Comparison of ENCODE assay signal across 8 cellular contexts in genomic region chr5:58891072-58891970, GRCh38.
DNase-seq lines count a peak whose midpoint lies in the region; ATAC-seq and TF ChIP-seq lines count a peak whose summit lies in the region.

No MANE protein-coding gene starts in this region.

- TF ChIP-seq CTCF in A673 (conservative IDR thresholded peaks at IDR 0.05; ENCODE audit: low read depth, low read length): peak; percentile 88
- TF ChIP-seq CTCF in LNCAP (IDR thresholded peaks at IDR 0.05): peak; percentile 96
- peak; percentile 68 for TF ChIP-seq CTCF in psoas muscle (IDR thresholded peaks at IDR 0.05)
- peak; percentile 27 to 63 (median 39) for TF ChIP-seq CTCF in vagina (IDR thresholded peaks at IDR 0.05)

- 15 to 20% (median 15%) methylated on average over 18 of the region's 18 CpGs for WGBS in psoas muscle, 3 donors

- H3K9me3 ChIP-seq in A673 (ENCODE audit: low read depth, low read length, poor library complexity, severe bottlenecking) (no peaks in the 10 kb centered on the region), adipocyte (ENCODE audit: control insufficient read depth, low read length) (no peaks in the 10 kb centered on the region), psoas muscle (no peaks in the 10 kb centered on the region), vagina (no peaks in the 10 kb centered on the region)

- POLR2A ChIA-PET in A673 (lab: Charles Lee; ENCODE audit: low non-redundant PET): no interaction called here

- H3K4me3 ChIP-seq in A673 (ENCODE audit: low read depth, low read length, poor library complexity, severe bottlenecking): peak overlapping the region; percentile 14
- H3K4me3 ChIP-seq in adipocyte (ENCODE audit: low read length): peak overlapping the region; percentile 64
- H3K4me3 ChIP-seq in psoas muscle: no peak overlapping the region
- H3K4me3 ChIP-seq in vagina: no peak overlapping the region

- H3K9ac ChIP-seq in adipocyte (ENCODE audit: low read length): peak overlapping the region; percentile 60

- no TSS peak for BruUV-seq in A673 (replicated peaks; lab: Mats Ljungman, UMichigan)

- intact Hi-C loops in A673 (cut with micrococcal nuclease; ENCODE audit: unreplicated experiment) (loop anchor here (1.0 to 2.0 kb wide), 2 partner anchors 116 to 283 kb away; no protein-coding TSS in a partner anchor), left cardiac atrium (cut with DNase I) (loop anchor here (5.0 to 10.0 kb wide), 3 partner anchors 111 to 491 kb away; no protein-coding TSS in a partner anchor), psoas muscle (cut with DNase I) (loop anchor here (5.0 to 10.0 kb wide), 5 partner anchors 73 to 483 kb away; no protein-coding TSS in a partner anchor), vagina (cut with DNase I) (no loop called here)

- H3K4me1 ChIP-seq in A673 (ENCODE audit: insufficient read depth, low read length, poor library complexity, severe bottlenecking) (no peaks in the 10 kb centered on the region), adipocyte (ENCODE audit: control insufficient read depth, insufficient read depth, low read length) (peaks cover 27% of the 10 kb centered on the region), psoas muscle (peaks cover 20% of the 10 kb centered on the region), vagina (peaks cover 13% of the 10 kb centered on the region)

- ATAC-seq in GM18508 (IDR thresholded peaks at IDR 0.05; ENCODE audit: insufficient read depth, unreplicated experiment) (peak; percentile 42), left cardiac atrium (peak; percentile 56 to 69), psoas muscle (peak; percentile 43 to 73 (median 64))

- H3K27me3 ChIP-seq in A673 (replicated peaks; ENCODE audit: insufficient read depth, low read depth, low read length, poor library complexity) (no peaks in the 10 kb centered on the region), adipocyte (replicated peaks; ENCODE audit: control insufficient read depth, insufficient read depth, low read length) (no peaks in the 10 kb centered on the region), psoas muscle (ENCODE audit: insufficient read depth in 3 of 3, low read length in 2 of 3) (no peaks in the 10 kb centered on the region), vagina (no peaks in the 10 kb centered on the region)

- H3K36me3 ChIP-seq in A673 (ENCODE audit: insufficient read depth, low read length, poor library complexity, severe bottlenecking) (no peaks in the 10 kb centered on the region), adipocyte (ENCODE audit: control insufficient read depth, insufficient read depth, low read length, severe bottlenecking) (no peaks in the 10 kb centered on the region), psoas muscle (ENCODE audit: insufficient read depth in 1 of 2, low read depth in 1 of 2) (no peaks in the 10 kb centered on the region), vagina (no peaks in the 10 kb centered on the region)

- CTCF ChIA-PET in A673 (lab: Charles Lee): interaction anchor here (0.7 to 1.4 kb wide), 11 partner anchors 14 to 283 kb away, joined by 3 to 13 read pairs (median 4); no protein-coding TSS in a partner anchor

- peak; percentile 77 for DNase-seq in A673 (ENCODE audit: low spot score)
- peak; percentile 80 for DNase-seq in SW480 (ENCODE audit: low spot score)
- peak; percentile 82 for DNase-seq in adipocyte (ENCODE audit: low read depth)
- DNase-seq in left cardiac atrium: peak; percentile 81
- DNase-seq in psoas muscle: peak; percentile 82 to 83
- DNase-seq in vagina (ENCODE audit: extremely low spot score in 2 of 2): peak in 1 of 2 donors; percentile 94

- H3K27ac ChIP-seq in A673 (ENCODE audit: low read depth, low read length, poor library complexity, severe bottlenecking): no peak overlapping the region
- no peak overlapping the region for H3K27ac ChIP-seq in psoas muscle
- peak overlapping the region; percentile 49 for H3K27ac ChIP-seq in vagina

- no peak for TF ChIP-seq POLR2A in vagina (IDR thresholded peaks at IDR 0.05)

Comparison
In these comparisons a context has a peak if more than half of its experiments do, and no peak if none do; other contexts are left out.
1. H3K4me3 ChIP-seq: peak in A673 (single experiment) and adipocyte (single experiment); none in psoas muscle (single experiment) and vagina (0 of 2).
2. CTCF ChIP-seq: peak in every context shown above with its lines; median percentile 96 in LNCAP; 88 in A673; 68 in psoas muscle; 39 in vagina.
3. Peak in every context shown above with its lines, with median percentiles within 50 percentile points of each other: ATAC-seq.